In the genomic region with DNA sequence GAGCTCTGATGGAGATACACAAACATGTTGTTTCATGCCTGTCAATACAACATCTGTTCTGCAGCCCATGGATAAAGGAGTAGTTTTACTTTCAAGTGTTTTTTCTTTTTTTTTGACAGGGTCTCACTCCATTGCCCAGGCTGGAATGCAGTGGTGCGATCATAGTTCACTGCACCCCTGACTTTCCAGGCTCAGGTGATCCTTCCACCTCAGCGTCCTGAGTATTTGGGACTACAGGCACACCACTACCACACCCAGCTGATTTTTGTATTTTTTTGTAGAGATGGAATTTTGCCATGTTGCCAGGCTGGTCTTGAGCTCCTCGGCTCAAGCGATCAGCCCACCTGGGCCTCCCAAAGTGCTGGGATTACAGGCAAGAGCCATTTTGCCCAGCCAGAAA, we compare ENCODE assay signal across 35 cellular contexts.
"Had no signal": no experiment of that assay in that cellular context is flagged by ENCODE, and none has a peak within 500 bp of the region (broad histone marks: within the 10 kb centered on the region; RNA-seq: fewer than 3 reads in every experiment).

No MANE protein-coding gene starts in this region.

- H3K27me3 Mint-ChIP-seq: dendritic cell treated with granulocyte-macrophage colony-stimulating factor and Interleukin-4, amounts not matched to agents 40 ng/mL and 50 ng/mL, for 4 days; memory B cell; naive B cell; natural killer cell treated with Interleukin-12 subunit alpha and Interleukin-12 subunit beta and Interleukin-15 and Interleukin-18, amount 100 ng/mL, for 72 hours had no signal

- H3K27me3 ChIP-seq: colonic mucosa, esophagus squamous epithelium, heart right ventricle, neural progenitor cell, right atrium auricular region, stomach, tibial nerve, upper lobe of left lung had no signal

- H3K4me2 ChIP-seq: neural progenitor cell had no signal

- H3K27ac ChIP-seq: colonic mucosa, esophagus squamous epithelium, heart right ventricle, neural progenitor cell, parathyroid adenoma, prostate gland, right atrium auricular region, stomach, tibial nerve, upper lobe of left lung had no signal

- H3K27ac Mint-ChIP-seq: dendritic cell treated with granulocyte-macrophage colony-stimulating factor and Interleukin-4, amounts not matched to agents 40 ng/mL and 50 ng/mL, for 4 days; memory B cell; mesothelial cell of epicardium; natural killer cell treated with Interleukin-12 subunit alpha and Interleukin-12 subunit beta and Interleukin-15 and Interleukin-18, amount 100 ng/mL, for 72 hours had no signal

- H3K4me3 ChIP-seq: colonic mucosa, esophagus squamous epithelium, heart right ventricle, lung, mucosa of descending colon, neural progenitor cell, prostate gland, right atrium auricular region, smooth muscle cell, stomach, tibial nerve, upper lobe of left lung had no signal

- ATAC-seq: heart right ventricle; left lobe of liver; mucosa of descending colon; natural killer cell treated with Interleukin-12 subunit alpha and Interleukin-12 subunit beta and Interleukin-15 and Interleukin-18, amount 100 ng/mL, for 72 hours; sciatic nerve had no signal

- DNase-seq: colonic mucosa; effector CD8-positive, alpha-beta T cell; erythroblast; esophagus squamous epithelium; foreskin melanocyte; glutamatergic neuron; heart right ventricle; hippocampal formation; immature natural killer cell; islet precursor cell; kidney glomerular epithelial cell; mucosa of descending colon; naive B cell; stimulated activated CD4-positive, alpha-beta T cell treated with anti-CD3 and anti-CD28 coated beads, Interleukin-12 subunit alpha, Interleukin-12 subunit beta, amount 100 ng/mL, for 4 hours; stimulated activated CD4-positive, alpha-beta T cell treated with anti-CD3 and anti-CD28 coated beads, Interleukin-1b, Interleukin-23, amount 100 ng/mL, for 48 hours; stimulated activated CD4-positive, alpha-beta T cell treated with anti-CD3 and anti-CD28 coated beads, Interleukin-4, amount 100 ng/mL, for 1 hour; stimulated activated CD8-positive, alpha-beta memory T cell treated with anti-CD3 and anti-CD28 coated beads, Interleukin-4, amount 100 ng/mL, for 48 hours; stimulated activated naive CD4-positive, alpha-beta T cell; stomach; upper lobe of left lung had no signal

- H3K4me3 Mint-ChIP-seq: dendritic cell treated with granulocyte-macrophage colony-stimulating factor and Interleukin-4, amounts not matched to agents 40 ng/mL and 50 ng/mL, for 4 days; immature natural killer cell; memory B cell; mesothelial cell of epicardium; natural killer cell treated with Interleukin-12 subunit alpha and Interleukin-12 subunit beta and Interleukin-15 and Interleukin-18, amount 100 ng/mL, for 72 hours; neural progenitor cell had no signal

- H3K36me3 ChIP-seq: colonic mucosa, neural progenitor cell, prostate gland had no signal

- H2AFZ ChIP-seq: neural progenitor cell, parathyroid adenoma had no signal

- H3K4me1 ChIP-seq: colonic mucosa, heart right ventricle, prostate gland, right atrium auricular region, tibial nerve, upper lobe of left lung had no signal

- H3K79me2 ChIP-seq: parathyroid adenoma had no signal

- FAIRE-seq: endothelial cell of umbilical vein, urothelium cell line had no signal

- H3K9ac ChIP-seq: neural progenitor cell, parathyroid adenoma had no signal

- H3K9me3 Mint-ChIP-seq: dendritic cell treated with granulocyte-macrophage colony-stimulating factor and Interleukin-4, amounts not matched to agents 40 ng/mL and 50 ng/mL, for 4 days had no signal

- H3K9me3 ChIP-seq: colonic mucosa, esophagus squamous epithelium, mucosa of descending colon, prostate gland, right atrium auricular region, upper lobe of left lung had no signal

- H3K4me1 Mint-ChIP-seq: memory B cell, mesothelial cell of epicardium, neural progenitor cell had no signal
